ENCODE assay signal across 8 cellular contexts in genomic region chrX:40012800-40013682, GRCh38.
DNase-seq lines count a peak whose midpoint lies in the region; ATAC-seq and TF ChIP-seq lines count a peak whose summit lies in the region.

No MANE protein-coding gene starts in this region.

- H3K27me3 ChIP-seq in HCT116 (ENCODE audit: insufficient read depth, low read length), result no peaks in the 10 kb centered on the region
- H3K27me3 ChIP-seq in neural cell (ENCODE audit: insufficient read depth, low read depth, low read length), result peaks cover 29% of the 10 kb centered on the region

- H3K4me2 ChIP-seq in HCT116 (ENCODE audit: low read length) (peak overlapping the region; percentile 91), neural cell (ENCODE audit: low read length) (no peak overlapping the region)

- no peaks in the 10 kb centered on the region for H3K9me2 ChIP-seq in HCT116 (ENCODE audit: insufficient read depth)
- no peaks in the 10 kb centered on the region for H3K9me2 ChIP-seq in neural cell (ENCODE audit: insufficient read depth, low read length)

- H4K20me1 ChIP-seq in HCT116 (ENCODE audit: insufficient read depth) (no peaks in the 10 kb centered on the region), neural cell (ENCODE audit: insufficient read depth) (no peaks in the 10 kb centered on the region)

- RAD21 ChIA-PET in HCT116 (lab: Charles Lee; ENCODE audit: low non-redundant PET in 1 of 2, low total read pairs in 2 of 2, uncharacterized antibody in 2 of 2, unreplicated experiment in 2 of 2), result no interaction called here

- no peak overlapping the region for H2AFZ ChIP-seq in HCT116 (ENCODE audit: low read depth, low read length, poor library complexity, severe bottlenecking)
- no peak overlapping the region for H2AFZ ChIP-seq in neural cell (ENCODE audit: low read depth, low read length)

- intact Hi-C loops in HCT116 (cut with micrococcal nuclease), result loop anchor here (10.0 kb wide), 1 partner anchor 308 kb away; no protein-coding TSS in a partner anchor

- TF ChIP-seq EP300 in neural cell (conservative IDR thresholded peaks at IDR 0.05; ENCODE audit: poor library complexity, severe bottlenecking), result no peak

- CTCF ChIA-PET in HCT116 (lab: Charles Lee), result no interaction called here

- DNase-seq in DMS153 (lab: John Stamatoyannopoulos, UW) (peak; percentile 65), DMS153 treated with DMSO at 0.1 percent for 48 hours (lab: John Stamatoyannopoulos, UW; ENCODE audit: unreplicated experiment) (no peak), HCT116 (ENCODE audit: low read depth, low spot score) (no peak), NCI-H2081 treated with DMSO at 0.1 percent for 48 hours (lab: John Stamatoyannopoulos, UW) (peak; percentile 31), fibroblast of mammary gland (ENCODE audit: low read depth) (peak; percentile 59), DMS114 treated with DMSO at 0.1 percent for 48 hours (lab: John Stamatoyannopoulos, UW; ENCODE audit: unreplicated experiment) (no peak)
- DNase-seq in activated CD8-positive, alpha-beta memory T cell treated with anti-CD3 and anti-CD28 coated beads, Interleukin-2, amount 50 U/mL, for 48 hours, result peak; percentile 67

- H3K4me1 ChIP-seq in HCT116 (ENCODE audit: control insufficient read depth in 1 of 2, insufficient read depth in 2 of 2, low read length in 2 of 2), result peaks cover 4 to 20% of the 10 kb centered on the region in 2 experiments; a peak in 2 of 4 replicates

- H3K9me3 ChIP-seq in HCT116 (ENCODE audit: control insufficient read depth in 1 of 2, insufficient read depth in 1 of 2, low read depth in 1 of 2, low read length in 2 of 2) (no peaks in the 10 kb centered on the region), neural cell (ENCODE audit: low read length) (no peaks in the 10 kb centered on the region)

- TF ChIP-seq RAD21 in HCT116 (IDR thresholded peaks at IDR 0.05; ENCODE audit: low read depth) (no peak), neural cell (conservative IDR thresholded peaks at IDR 0.05) (no peak)

- no peaks in the 10 kb centered on the region for H3K36me3 ChIP-seq in HCT116 (ENCODE audit: control insufficient read depth in 1 of 2, insufficient read depth in 2 of 2, low read length in 2 of 2)
- H3K36me3 ChIP-seq in neural cell (ENCODE audit: insufficient read depth, low read length), result no peaks in the 10 kb centered on the region

- ATAC-seq in HCT116, result peak; percentile 63

- no peak for TF ChIP-seq POLR2A in HCT116 (IDR thresholded peaks at IDR 0.05; ENCODE audit: borderline replicate concordance, extremely low read depth, insufficient read depth, insufficient read length)

- BruUV-seq in HCT116 (replicated peaks; lab: Mats Ljungman, UMichigan), result no TSS peak

- H3K79me2 ChIP-seq in HCT116 (ENCODE audit: insufficient read depth, low read length), result no peaks in the 10 kb centered on the region
- no peaks in the 10 kb centered on the region for H3K79me2 ChIP-seq in neural cell (replicated peaks; ENCODE audit: insufficient read depth, low read length)

- no peaks in the 10 kb centered on the region for H3F3A ChIP-seq in neural cell (ENCODE audit: insufficient read depth, low read length, poor library complexity, severe bottlenecking)

- TF ChIP-seq CTCF in HCT116 (IDR thresholded peaks at IDR 0.05 in 2 of 3, conservative IDR thresholded peaks at IDR 0.05 in 1 of 3; ENCODE audit: borderline replicate concordance in 1 of 3, insufficient read depth in 1 of 3, low read depth in 2 of 3, low read length in 2 of 3) (no peak), fibroblast of mammary gland (conservative IDR thresholded peaks at IDR 0.05; ENCODE audit: control insufficient read depth, insufficient read depth, low read depth, low read length) (no peak), neural cell (IDR thresholded peaks at IDR 0.05; ENCODE audit: poor library complexity, severe bottlenecking) (no peak)

- H3K4me3 ChIP-seq in HCT116 (replicated peaks in 1 of 2; ENCODE audit: low read depth in 1 of 2, low read length in 2 of 2), result peak overlapping the region; percentile 47 to 59
- H3K4me3 ChIP-seq in fibroblast of mammary gland (ENCODE audit: control insufficient read depth, low read depth, low read length), result peak overlapping the region; percentile 52
- H3K4me3 ChIP-seq in neural cell (ENCODE audit: low read length), result peak overlapping the region; percentile 68

- POLR2A ChIA-PET in HCT116 (lab: Charles Lee), result interaction anchor here (1.0 kb wide), 1 partner anchor 37 kb away, joined by 3 read pairs; no protein-coding TSS in a partner anchor

- H3K9ac ChIP-seq in HCT116 (ENCODE audit: low read length) (peak overlapping the region; percentile 71), neural cell (ENCODE audit: low read length) (peak overlapping the region; percentile 80)

- peak overlapping the region; percentile 82 for H3K27ac ChIP-seq in HCT116 (ENCODE audit: low read depth, low read length)
- peak overlapping the region; percentile 74 for H3K27ac ChIP-seq in neural cell (ENCODE audit: low read length)

TF ChIP-seq in HCT116, 20 proteins besides CTCF, POLR2A, EP300 and RAD21:
- TF ChIP-seq TCF7L2 (IDR thresholded peaks at IDR 0.05; ENCODE audit: borderline replicate concordance, extremely low read depth, insufficient read depth, insufficient read length) (peak; percentile 34), JUND (IDR thresholded peaks at IDR 0.05) (no peak), POLR2AphosphoS5 (IDR thresholded peaks at IDR 0.05; ENCODE audit: low read depth, low read length) (0 out of 2 replicates have a peak, but pooled peaks have one; percentile 19), CBX3 (IDR thresholded peaks at IDR 0.05; ENCODE audit: low read depth) (no peak)
TF ChIP-seq in HCT116: peak in this region for 2.

TF ChIP-seq in neural cell, 6 proteins besides CTCF, POLR2A, EP300 and RAD21:
- no peak for TF ChIP-seq EZH2 (IDR thresholded peaks at IDR 0.05; ENCODE audit: borderline replicate concordance, insufficient read depth, low read length, poor library complexity, severe bottlenecking)
- TF ChIP-seq SMC3 (conservative IDR thresholded peaks at IDR 0.05; ENCODE audit: poor library complexity), result no peak
- TF ChIP-seq MXI1 (conservative IDR thresholded peaks at IDR 0.05; ENCODE audit: poor library complexity, severe bottlenecking), result no peak
- TF ChIP-seq TAF1 (IDR thresholded peaks at IDR 0.05; ENCODE audit: low read depth), result no peak
- TF ChIP-seq POLR2AphosphoS5 (IDR thresholded peaks at IDR 0.05), result no peak
- TF ChIP-seq REST (IDR thresholded peaks at IDR 0.05; ENCODE audit: borderline replicate concordance), result no peak

Comparison
In these comparisons a context has a peak if more than half of its experiments do, and no peak if none do; other contexts are left out.
1. DNase-seq: peak in DMS153 (single experiment), NCI-H2081 treated with DMSO at 0.1 percent for 48 hours (single experiment), activated CD8-positive, alpha-beta memory T cell treated with anti-CD3 and anti-CD28 coated beads, Interleukin-2, amount 50 U/mL, for 48 hours (single experiment) and fibroblast of mammary gland (single experiment); none in DMS153 treated with DMSO at 0.1 percent for 48 hours (single experiment), HCT116 (single experiment) and DMS114 treated with DMSO at 0.1 percent for 48 hours (single experiment).
2. Peak in every context shown above with its lines, with median percentiles within 50 percentile points of each other: H3K4me3 ChIP-seq.